In the genomic region with DNA sequence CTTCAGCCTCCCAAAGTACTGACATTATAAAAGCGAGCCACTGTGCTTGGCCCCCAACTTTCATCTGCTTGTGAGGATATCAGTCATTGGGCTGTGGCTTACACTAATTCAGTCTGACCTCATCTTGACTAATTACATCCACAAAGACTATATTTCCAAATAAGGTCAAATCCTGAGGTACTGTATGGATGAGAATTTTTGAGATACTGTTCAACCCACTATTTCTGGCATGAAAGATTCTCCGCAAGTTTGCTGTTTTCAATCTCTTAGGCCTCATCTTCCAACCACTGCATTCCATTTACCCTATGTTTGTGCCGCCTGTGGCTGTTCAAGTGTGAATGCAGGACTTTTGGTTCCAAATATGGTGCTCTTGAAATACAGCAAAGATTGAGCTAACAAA, we compare ENCODE assay signal across 21 cellular contexts.
DNase-seq lines count a peak whose midpoint lies in the region; ATAC-seq, FAIRE-seq and TF ChIP-seq lines count a peak whose summit lies in the region.
"Had no signal": no experiment of that assay in that cellular context is flagged by ENCODE, and none has a peak within 500 bp of the region (broad histone marks: within the 10 kb centered on the region; RNA-seq: fewer than 3 reads in every experiment).

No MANE protein-coding gene starts in this region.

- no peak overlapping the region for H3K18ac ChIP-seq in IMR-90 (ENCODE audit: low read depth, low read length)

- intact Hi-C loops in IMR-90 (cut with micrococcal nuclease) = loop anchor here (10.0 kb wide), 1 partner anchor 791 kb away; no protein-coding TSS in a partner anchor

- H2BK5ac ChIP-seq in IMR-90 (ENCODE audit: low read depth, low read length, poor library complexity, severe bottlenecking) = peak overlapping the region; percentile 60

- H3K23ac ChIP-seq in IMR-90 (ENCODE audit: low read depth, low read length) = peak overlapping the region; percentile 52; the same call in 1 of the 2 replicates

- no peak overlapping the region for H3K4me3 ChIP-seq in IMR-90 (ENCODE audit: insufficient read depth, low read depth, low read length)
- no peak overlapping the region for H3K4me3 ChIP-seq in astrocyte of the cerebellum (ENCODE audit: low read depth, low read length)
- H3K4me3 ChIP-seq: GM23338, PC-9, SJSA1 had no signal

- H4K20me1 ChIP-seq in IMR-90 (ENCODE audit: insufficient read depth, low read length) = no peaks in the 10 kb centered on the region

- no peaks in the 10 kb centered on the region for H3K79me1 ChIP-seq in IMR-90 (ENCODE audit: low read depth in 1 of 2, low read length in 2 of 2)

- no peak overlapping the region for H3K14ac ChIP-seq in IMR-90 (replicated peaks; ENCODE audit: low read depth, low read length)

- POLR2A ChIA-PET in IMR-90 (lab: Charles Lee; ENCODE audit: unreplicated experiment) = no interaction called here
- POLR2A ChIA-PET in WTC11 (lab: Charles Lee) = no interaction called here

- H3K27me3 Mint-ChIP-seq in WTC11 (ENCODE audit: low read depth) = no peaks in the 10 kb centered on the region

- no peak overlapping the region for H2AK9ac ChIP-seq in IMR-90 (replicated peaks; ENCODE audit: low read depth, low read length, poor library complexity)

- H4K91ac ChIP-seq in IMR-90 (ENCODE audit: insufficient read depth, low read depth, low read length) = peak overlapping the region; percentile 94

- no TSS peak for BruUV-seq in IMR-90 (replicated peaks; lab: Mats Ljungman, UMichigan)

- no peaks in the 10 kb centered on the region for H3K36me3 Mint-ChIP-seq in WTC11
- H3K36me3 Mint-ChIP-seq: CD8-positive, alpha-beta memory T cell had no signal

- H2BK15ac ChIP-seq in IMR-90 (ENCODE audit: low read depth, low read length) = no peak overlapping the region

- no peaks in the 10 kb centered on the region for H3K9me1 ChIP-seq in IMR-90 (ENCODE audit: insufficient read depth, low read length)

- H4K8ac ChIP-seq in IMR-90 (ENCODE audit: low read depth in 2 of 2, low read length in 2 of 2) = peak overlapping the region in 1 of 2 experiments; percentile 53; a peak in 2 of 4 replicates

- no peak for FAIRE-seq in frontal cortex (lab: Jason Lieb, UNC)
- FAIRE-seq: HepG2 had no signal

- no peaks in the 10 kb centered on the region; the same call in 1 of the 2 replicates for H3K9me3 ChIP-seq in IMR-90 (ENCODE audit: control insufficient read depth, insufficient read depth, low read length)
- H3K9me3 ChIP-seq: SJSA1 had no signal

- DNase-seq in DMS 273 (lab: John Stamatoyannopoulos, UW; ENCODE audit: unreplicated experiment) (peak; percentile 14), DMS 273 treated with DMSO at 0.1 percent for 48 hours (lab: John Stamatoyannopoulos, UW) (no peak), IMR-90 (peak; percentile 41), astrocyte of the cerebellum (ENCODE audit: low read depth) (peak; percentile 48), hippocampal formation (lab: John Stamatoyannopoulos, UW) (no peak), WTC11 (ENCODE audit: low spot score) (no peak), NCI-H345 (lab: John Stamatoyannopoulos, UW) (no peak), frontal cortex (ENCODE audit: low spot score in 2 of 2) (no peak)
- DNase-seq: C1 segment of cervical spinal cord; CD8-positive, alpha-beta memory T cell; DMS79; NCI-H1417; NCI-H187 treated with DMSO at 0.1 percent for 48 hours; NCI-H526; PC-9 had no signal

- H3K27ac Mint-ChIP-seq in WTC11 = no peak overlapping the region
- H3K27ac Mint-ChIP-seq: CD8-positive, alpha-beta memory T cell; GM23338 had no signal

- WGBS in IMR-90 (ENCODE audit: extremely low coverage in 2 of 2, insufficient read length in 1 of 2), 2 experiments = no CpG with 5 or more reads among the region's 3 CpGs

- ATAC-seq in IMR-90 (ENCODE audit: low read depth) (peak; percentile 42; the same call in 1 of the 2 replicates), WTC11 (no peak)
- ATAC-seq: GM23338, HCT116, HepG2 had no signal

- no peak overlapping the region for H3K27ac ChIP-seq in IMR-90 (ENCODE audit: insufficient read depth, low read length)
- H3K27ac ChIP-seq: 22Rv1, KMS-11, PC-9, SJSA1 had no signal

- H3K4ac ChIP-seq in IMR-90 (ENCODE audit: low read depth, low read length) = peak overlapping the region; percentile 42

- H3K9ac ChIP-seq in IMR-90 (ENCODE audit: low read depth, low read length) = no peak overlapping the region
- H3K9ac ChIP-seq: KMS-11 had no signal

- H3K56ac ChIP-seq in IMR-90 (ENCODE audit: extremely low read depth, insufficient read depth, low read length) = 0 out of 2 replicates have a peak overlapping the region, but pooled peaks have one; percentile 3

- TF ChIP-seq CTCF in IMR-90 (conservative IDR thresholded peaks at IDR 0.05; ENCODE audit: low read depth, low read length) (no peak), astrocyte of the cerebellum (IDR thresholded peaks at IDR 0.05; ENCODE audit: low read depth, low read length, missing control alignments) (no peak), WTC11 (IDR thresholded peaks at IDR 0.05) (no peak)

- in situ Hi-C loops in IMR-90 (cut with MboI; ENCODE audit: low sequenced_read_pairs) = loop anchor here (25.0 kb wide), 1 partner anchor 1211 kb away; the partner anchor contains the start of gene MED7
- in situ Hi-C loops in astrocyte of the cerebellum (cut with HindIII; ENCODE audit: low sequenced_read_pairs) = loop anchor here (25.0 kb wide), 1 partner anchor 886 kb away; no protein-coding TSS in a partner anchor

- peak overlapping the region; percentile 28 for H2BK20ac ChIP-seq in IMR-90 (ENCODE audit: low read depth, low read length)

- H3K27me3 ChIP-seq in IMR-90 (ENCODE audit: control insufficient read depth, insufficient read depth, low read length) = no peaks in the 10 kb centered on the region
- H3K27me3 ChIP-seq: SJSA1 had no signal

- peaks cover 20% of the 10 kb centered on the region for H3K4me1 Mint-ChIP-seq in WTC11
- H3K4me1 Mint-ChIP-seq: CD8-positive, alpha-beta memory T cell had no signal

- H3K4me1 ChIP-seq in IMR-90 (ENCODE audit: control insufficient read depth, insufficient read depth, low read length) = no peaks in the 10 kb centered on the region
- H3K4me1 ChIP-seq: SJSA1 had no signal

- no peak overlapping the region for H4K5ac ChIP-seq in IMR-90 (ENCODE audit: low read depth, low read length)

- no peak for TF ChIP-seq RAD21 in IMR-90 (IDR thresholded peaks at IDR 0.05; ENCODE audit: low read length)

- no peak overlapping the region for H3K4me3 Mint-ChIP-seq in WTC11
- H3K4me3 Mint-ChIP-seq: CD8-positive, alpha-beta memory T cell; GM23338 had no signal

- H3K4me2 ChIP-seq in IMR-90 (ENCODE audit: low read depth, low read length) = no peak overlapping the region
- H3K4me2 ChIP-seq: GM23338, KMS-11, PC-9 had no signal

- no peak for TF ChIP-seq POLR2A in IMR-90 (IDR thresholded peaks at IDR 0.05; ENCODE audit: low read depth, low read length)

- H3K9me3 Mint-ChIP-seq in WTC11 = no peaks in the 10 kb centered on the region
- H3K9me3 Mint-ChIP-seq: CD8-positive, alpha-beta memory T cell; GM23338 had no signal

- no peaks in the 10 kb centered on the region for H3K36me3 ChIP-seq in IMR-90 (ENCODE audit: control insufficient read depth, insufficient read depth, low read length)
- H3K36me3 ChIP-seq: SJSA1 had no signal

- no peak overlapping the region for H2AFZ ChIP-seq in IMR-90 (replicated peaks; ENCODE audit: low read length, poor library complexity)
- H2AFZ ChIP-seq: GM23338, PC-9 had no signal

- dilution Hi-C loops in IMR-90 (cut with HindIII; ENCODE audit: low sequenced_read_pairs, unreplicated experiment) = no loop called here

- CTCF ChIA-PET in IMR-90 (lab: Yijun Ruan, JAX) (interaction anchor here (0.6 kb wide), 1 partner anchor 387 kb away, joined by 5 read pairs; no protein-coding TSS in a partner anchor), WTC11 (lab: Charles Lee) (no interaction called here)

- peak overlapping the region; percentile 54; the same call in 1 of the 2 replicates for H2AK5ac ChIP-seq in IMR-90 (ENCODE audit: low read depth, low read length)

- H2BK120ac ChIP-seq in IMR-90 (ENCODE audit: low read depth, low read length) = peak overlapping the region; percentile 32

TF ChIP-seq in IMR-90, 13 proteins besides CTCF, POLR2A, EP300 and RAD21:
- TF ChIP-seq BHLHE40 (IDR thresholded peaks at IDR 0.05; ENCODE audit: low read depth, low read length) (no peak), RFX5 (IDR thresholded peaks at IDR 0.05; ENCODE audit: low read depth, low read length) (no peak), SMC3 (IDR thresholded peaks at IDR 0.05; ENCODE audit: low read depth, low read length) (no peak), MAZ (IDR thresholded peaks at IDR 0.05; ENCODE audit: borderline replicate concordance, low read depth, low read length) (no peak)
- TF ChIP-seq, protein P1, sequence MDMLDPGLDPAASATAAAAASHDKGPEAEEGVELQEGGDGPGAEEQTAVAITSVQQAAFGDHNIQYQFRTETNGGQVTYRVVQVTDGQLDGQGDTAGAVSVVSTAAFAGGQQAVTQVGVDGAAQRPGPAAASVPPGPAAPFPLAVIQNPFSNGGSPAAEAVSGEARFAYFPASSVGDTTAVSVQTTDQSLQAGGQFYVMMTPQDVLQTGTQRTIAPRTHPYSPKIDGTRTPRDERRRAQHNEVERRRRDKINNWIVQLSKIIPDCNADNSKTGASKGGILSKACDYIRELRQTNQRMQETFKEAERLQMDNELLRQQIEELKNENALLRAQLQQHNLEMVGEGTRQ (IDR thresholded peaks at IDR 0.05; ENCODE audit: low read depth, low read length) = no peak
TF ChIP-seq in IMR-90: peak in this region for 0.

TF ChIP-seq in WTC11, 78 proteins besides CTCF, POLR2A, EP300 and RAD21 (continues in another document):
- TF ChIP-seq TEAD4 (CRISPR knock-in tag; IDR thresholded peaks at IDR 0.05) (no peak), MXD4 (CRISPR knock-in tag; IDR thresholded peaks at IDR 0.05; ENCODE audit: borderline replicate concordance) (no peak), CREB1 (CRISPR knock-in tag; IDR thresholded peaks at IDR 0.05) (no peak), ZNF396 (CRISPR knock-in tag; IDR thresholded peaks at IDR 0.05; ENCODE audit: borderline replicate concordance) (no peak), MAX (CRISPR knock-in tag; IDR thresholded peaks at IDR 0.05) (no peak), GABPB1 (CRISPR knock-in tag; IDR thresholded peaks at IDR 0.05) (no peak)
- TF ChIP-seq, protein P2, sequence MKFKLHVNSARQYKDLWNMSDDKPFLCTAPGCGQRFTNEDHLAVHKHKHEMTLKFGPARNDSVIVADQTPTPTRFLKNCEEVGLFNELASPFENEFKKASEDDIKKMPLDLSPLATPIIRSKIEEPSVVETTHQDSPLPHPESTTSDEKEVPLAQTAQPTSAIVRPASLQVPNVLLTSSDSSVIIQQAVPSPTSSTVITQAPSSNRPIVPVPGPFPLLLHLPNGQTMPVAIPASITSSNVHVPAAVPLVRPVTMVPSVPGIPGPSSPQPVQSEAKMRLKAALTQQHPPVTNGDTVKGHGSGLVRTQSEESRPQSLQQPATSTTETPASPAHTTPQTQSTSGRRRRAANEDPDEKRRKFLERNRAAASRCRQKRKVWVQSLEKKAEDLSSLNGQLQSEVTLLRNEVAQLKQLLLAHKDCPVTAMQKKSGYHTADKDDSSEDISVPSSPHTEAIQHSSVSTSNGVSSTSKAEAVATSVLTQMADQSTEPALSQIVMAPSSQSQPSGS (CRISPR knock-in tag; IDR thresholded peaks at IDR 0.05; ENCODE audit: borderline replicate concordance, low read depth) = no peak

Comparison
In these comparisons a context has a peak if more than half of its experiments do, and no peak if none do; other contexts are left out.
1. DNase-seq: peak in DMS 273 (single experiment), IMR-90 (single experiment) and astrocyte of the cerebellum (single experiment); none in DMS 273 treated with DMSO at 0.1 percent for 48 hours (single experiment), hippocampal formation (0 of 2), WTC11 (single experiment), NCI-H345 (single experiment) and frontal cortex (0 of 2).